ENCODE assay signal across 16 cellular contexts in genomic region chr14:32102968-32103367, GRCh38. TPM values are rescaled to one million over a fixed set of nuclear protein-coding genes. Genes with fewer than 3 reads are reported as not detected.
DNase-seq lines count a peak whose midpoint lies in the region; ATAC-seq lines count a peak whose summit lies in the region.
"Had no signal": no experiment of that assay in that cellular context is flagged by ENCODE, and none has a peak within 500 bp of the region (broad histone marks: within the 10 kb centered on the region; RNA-seq: fewer than 3 reads in every experiment).

No MANE protein-coding gene starts in this region.

- ATAC-seq in T-helper 17 cell: no peak
- ATAC-seq in naive thymus-derived CD8-positive, alpha-beta T cell: no peak

- H3K36me3 ChIP-seq in CD4-positive, alpha-beta memory T cell (ENCODE audit: insufficient read depth, low read length): no peaks in the 10 kb centered on the region

- H3K9me3 ChIP-seq in CD4-positive, alpha-beta memory T cell (ENCODE audit: control insufficient read depth in 1 of 2, low read length in 2 of 2): no peaks in the 10 kb centered on the region
- H3K9me3 ChIP-seq in T-helper 17 cell (ENCODE audit: control insufficient read depth, low read length, poor library complexity, severe bottlenecking): no peaks in the 10 kb centered on the region
- H3K9me3 ChIP-seq: Peyer's patch had no signal

- no peaks in the 10 kb centered on the region for H3K27me3 ChIP-seq in CD4-positive, alpha-beta memory T cell (ENCODE audit: insufficient read depth, low read length)
- H3K27me3 ChIP-seq: Peyer's patch had no signal

- H3K4me3 ChIP-seq in CD4-positive, alpha-beta memory T cell (ENCODE audit: low read length in 2 of 2): no peak overlapping the region
- H3K4me3 ChIP-seq: Peyer's patch had no signal

- H3K4me1 Mint-ChIP-seq in activated CD4-positive, alpha-beta T cell treated with anti-CD3 and anti-CD28 coated beads, Interleukin-2, amount 10 ng/mL, durations not matched to agents 7 days and 5 days: peaks cover 36% of the 10 kb centered on the region
- H3K4me1 Mint-ChIP-seq in CD4-positive, alpha-beta memory T cell: peaks cover 44 to 64% (median 54%) of the 10 kb centered on the region in 4 donors
- peaks cover 50% of the 10 kb centered on the region for H3K4me1 Mint-ChIP-seq in T-helper 17 cell
- peaks cover 16 to 44% (median 39%) of the 10 kb centered on the region in 4 donors for H3K4me1 Mint-ChIP-seq in naive thymus-derived CD8-positive, alpha-beta T cell

- CTCF ChIA-PET in activated CD4-positive, alpha-beta T cell treated with anti-CD3 and anti-CD28 coated beads, Interleukin-2, amount 10 ng/mL, durations not matched to agents 7 days and 5 days (lab: Charles Lee): no interaction called here
- CTCF ChIA-PET in CD4-positive, alpha-beta memory T cell (lab: Charles Lee; ENCODE audit: partially characterized antibody): no interaction called here

- intact Hi-C loops in CD4-positive, alpha-beta memory T cell (cut with micrococcal nuclease): loop anchor here (1.0 kb wide), 1 partner anchor 27 kb away; no protein-coding TSS in a partner anchor
- intact Hi-C loops in head of caudate nucleus (cut with DNase I): no loop called here

- H3K27me3 Mint-ChIP-seq in activated CD4-positive, alpha-beta T cell treated with anti-CD3 and anti-CD28 coated beads, Interleukin-2, amount 10 ng/mL, durations not matched to agents 7 days and 5 days: no peaks in the 10 kb centered on the region
- no peaks in the 10 kb centered on the region for H3K27me3 Mint-ChIP-seq in CD4-positive, alpha-beta memory T cell
- no peaks in the 10 kb centered on the region for H3K27me3 Mint-ChIP-seq in T-helper 17 cell
- H3K27me3 Mint-ChIP-seq in naive thymus-derived CD8-positive, alpha-beta T cell: no peaks in the 10 kb centered on the region

- peaks cover 60% of the 10 kb centered on the region for H3K4me1 ChIP-seq in CD4-positive, alpha-beta memory T cell (ENCODE audit: insufficient read depth, low read length)

- no peak overlapping the region for H3K4me3 Mint-ChIP-seq in activated CD4-positive, alpha-beta T cell treated with anti-CD3 and anti-CD28 coated beads, Interleukin-2, amount 10 ng/mL, durations not matched to agents 7 days and 5 days
- peak overlapping the region in 5 of 8 donors; percentile 9 to 79 (median 60) for H3K4me3 Mint-ChIP-seq in CD4-positive, alpha-beta memory T cell
- H3K4me3 Mint-ChIP-seq in T-helper 17 cell: no peak overlapping the region
- peak overlapping the region in 1 of 10 donors; percentile 69 for H3K4me3 Mint-ChIP-seq in naive thymus-derived CD8-positive, alpha-beta T cell
- H3K4me3 Mint-ChIP-seq: CD14-positive monocyte had no signal

- DNase-seq in activated CD4-positive, alpha-beta T cell treated with anti-CD3 and anti-CD28 coated beads, Interleukin-2, amount 10 ng/mL, durations not matched to agents 7 days and 5 days: no peak
- no peak for DNase-seq in activated CD4-positive, alpha-beta T cell treated with anti-CD3 and anti-CD28 coated beads, Interleukin-2, amount 50 U/mL, for 4 hours
- no peak for DNase-seq in CD4-positive, alpha-beta memory T cell
- DNase-seq in T-helper 17 cell: no peak
- no peak for DNase-seq in naive thymus-derived CD8-positive, alpha-beta T cell
- DNase-seq in head of caudate nucleus: no peak
- DNase-seq in SW480 (ENCODE audit: low spot score): no peak
- no peak for DNase-seq in cerebellum (ENCODE audit: low spot score)
- DNase-seq: DMS79, NCI-H1105 treated with DMSO at 0.1 percent for 48 hours, NCI-H187 treated with DMSO at 0.1 percent for 48 hours, NCI-H2171, NCI-H510A treated with DMSO at 0.1 percent for 48 hours, Peyer's patch, SHP77 had no signal

- peak overlapping the region; percentile 84 for H3K27ac Mint-ChIP-seq in activated CD4-positive, alpha-beta T cell treated with anti-CD3 and anti-CD28 coated beads, Interleukin-2, amount 10 ng/mL, durations not matched to agents 7 days and 5 days
- H3K27ac Mint-ChIP-seq in CD4-positive, alpha-beta memory T cell: peak overlapping the region in 6 of 7 donors; percentile 81 to 93 (median 86)
- H3K27ac Mint-ChIP-seq in T-helper 17 cell: peak overlapping the region; percentile 93
- peak overlapping the region in 8 of 10 donors; percentile 72 to 89 (median 82) for H3K27ac Mint-ChIP-seq in naive thymus-derived CD8-positive, alpha-beta T cell
- H3K27ac Mint-ChIP-seq: CD14-positive monocyte had no signal

- H3K36me3 Mint-ChIP-seq in activated CD4-positive, alpha-beta T cell treated with anti-CD3 and anti-CD28 coated beads, Interleukin-2, amount 10 ng/mL, durations not matched to agents 7 days and 5 days (ENCODE audit: low read depth): peaks cover 8% of the 10 kb centered on the region
- peaks cover 3 to 6% of the 10 kb centered on the region in 2 donors for H3K36me3 Mint-ChIP-seq in CD4-positive, alpha-beta memory T cell
- no peaks in the 10 kb centered on the region for H3K36me3 Mint-ChIP-seq in T-helper 17 cell (ENCODE audit: low read depth)
- H3K36me3 Mint-ChIP-seq in naive thymus-derived CD8-positive, alpha-beta T cell: peaks cover 0 to 3% (median 0%) of the 10 kb centered on the region in 3 donors
- H3K36me3 Mint-ChIP-seq: CD14-positive monocyte had no signal

- POLR2A ChIA-PET in activated CD4-positive, alpha-beta T cell treated with anti-CD3 and anti-CD28 coated beads, Interleukin-2, amount 10 ng/mL, durations not matched to agents 7 days and 5 days (lab: Charles Lee): no interaction called here
- POLR2A ChIA-PET in CD4-positive, alpha-beta memory T cell (lab: Charles Lee; ENCODE audit: partially characterized antibody): interaction anchor here (1.0 to 1.9 kb wide), 3 partner anchors 25 to 29 kb away, joined by 4 to 11 read pairs (median 5); partner anchors contain the start of gene ARHGAP5
- POLR2A ChIA-PET in naive thymus-derived CD8-positive, alpha-beta T cell (lab: Charles Lee): no interaction called here

- no peak overlapping the region for H3K27ac ChIP-seq in CD4-positive, alpha-beta memory T cell (ENCODE audit: low read depth, low read length)
- H3K27ac ChIP-seq: Peyer's patch had no signal

- no peaks in the 10 kb centered on the region for H3K9me3 Mint-ChIP-seq in activated CD4-positive, alpha-beta T cell treated with anti-CD3 and anti-CD28 coated beads, Interleukin-2, amount 10 ng/mL, durations not matched to agents 7 days and 5 days
- H3K9me3 Mint-ChIP-seq in CD4-positive, alpha-beta memory T cell: no peaks in the 10 kb centered on the region
- H3K9me3 Mint-ChIP-seq in naive thymus-derived CD8-positive, alpha-beta T cell: no peaks in the 10 kb centered on the region
- H3K9me3 Mint-ChIP-seq: CD14-positive monocyte had no signal

RNA-seq across cellular contexts. Expression of gene ARHGAP5, which starts 25.9 kb away (rescaled TPM):
- 10 to 100 TPM; 35.7 to 38.6 TPM for total RNA-seq in activated CD4-positive, alpha-beta T cell treated with anti-CD3 and anti-CD28 coated beads, Interleukin-2, amount 10 ng/mL, durations not matched to agents 7 days and 5 days
- 100 to 1,000 TPM; 102 to 109 TPM for total RNA-seq in CD4-positive, alpha-beta memory T cell
- 10 to 100 TPM; 28.0 to 41.6 TPM for polyA plus RNA-seq in CD4-positive, alpha-beta memory T cell
- total RNA-seq in T-helper 17 cell (10 to 100 TPM; 65.1 to 77.7 TPM), cerebellum (249 TPM)
- 10 to 100 TPM; 66.6 to 71.7 TPM for total RNA-seq in naive thymus-derived CD8-positive, alpha-beta T cell
- 10 to 100 TPM; 16.1 to 32.1 (median 24.8) TPM for polyA plus RNA-seq in naive thymus-derived CD8-positive, alpha-beta T cell

Comparison
In these comparisons a context has a peak if more than half of its experiments do, and no peak if none do; other contexts are left out.
1. H3K4me3 Mint-ChIP-seq: peak in CD4-positive, alpha-beta memory T cell (5 of 8); none in activated CD4-positive, alpha-beta T cell treated with anti-CD3 and anti-CD28 coated beads, Interleukin-2, amount 10 ng/mL, durations not matched to agents 7 days and 5 days (single experiment) and T-helper 17 cell (single experiment).
2. Peak in every context shown above with its lines, with median percentiles within 50 percentile points of each other: H3K27ac Mint-ChIP-seq.